ENCODE assay signal across 8 cellular contexts in the genomic region with DNA sequence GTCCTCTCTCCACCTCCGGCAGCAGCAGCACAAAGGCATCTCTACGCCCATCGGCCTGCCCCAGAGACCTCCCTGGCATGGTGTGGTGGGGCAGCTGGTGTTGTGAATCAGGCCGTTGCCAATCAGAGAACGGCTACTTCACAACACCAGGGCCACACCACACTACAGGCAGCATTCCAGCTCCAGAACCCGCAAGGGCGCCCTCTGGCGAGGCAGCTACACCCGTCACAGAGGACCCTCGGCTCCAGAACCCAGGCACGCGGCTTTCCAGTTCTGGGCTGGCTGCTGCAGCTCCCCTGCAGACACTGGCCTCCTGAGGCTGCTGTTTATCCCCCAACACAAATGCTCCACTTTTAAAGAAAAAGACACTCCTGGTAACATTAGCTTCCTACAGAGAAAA.
DNase-seq lines count a peak whose midpoint lies in the region; ATAC-seq and TF ChIP-seq lines count a peak whose summit lies in the region.

No MANE protein-coding gene starts in this region.

- no peaks in the 10 kb centered on the region for H3K4me1 ChIP-seq in IMR-90 (ENCODE audit: control insufficient read depth, insufficient read depth, low read length)

- H2BK20ac ChIP-seq in IMR-90 (ENCODE audit: low read depth, low read length) = no peak overlapping the region

- H4K20me1 ChIP-seq in IMR-90 (ENCODE audit: insufficient read depth, low read length) = no peaks in the 10 kb centered on the region

- H3K4me3 ChIP-seq in GM06990 (replicated peaks; ENCODE audit: low read depth, low read length) (no peak overlapping the region), IMR-90 (ENCODE audit: insufficient read depth, low read depth, low read length) (no peak overlapping the region), kidney epithelial cell (ENCODE audit: low read depth, low read length) (no peak overlapping the region)

- H2AK5ac ChIP-seq in IMR-90 (ENCODE audit: low read depth, low read length) = no peak overlapping the region

- no peak overlapping the region for H3K23ac ChIP-seq in IMR-90 (ENCODE audit: low read depth, low read length)

- no peaks in the 10 kb centered on the region for H3K27me3 ChIP-seq in GM06990 (replicated peaks; ENCODE audit: control insufficient read depth, insufficient read depth, low read length)
- H3K27me3 ChIP-seq in IMR-90 (ENCODE audit: control insufficient read depth, insufficient read depth, low read length) = peaks cover 9% of the 10 kb centered on the region
- H3K27me3 ChIP-seq in kidney epithelial cell (ENCODE audit: control insufficient read depth, insufficient read depth, low read length) = no peaks in the 10 kb centered on the region

- no peak overlapping the region for H3K27ac Mint-ChIP-seq in stimulated activated effector memory CD8-positive, alpha-beta T cell treated with anti-CD3 and anti-CD28 coated beads, Interleukin-12 subunit alpha, Interleukin-12 subunit beta, amount 100 ng/mL, for 72 hours
- no peak overlapping the region for H3K27ac Mint-ChIP-seq in activated T-helper 1 cell treated with anti-CD3 and anti-CD28 coated beads, Interleukin-12 subunit alpha, Interleukin-12 subunit beta, Interleukin-2, Interleukin-4 antibody, amounts not matched to agents 30 ng/mL and 10 ng/mL and 1 ng/mL, durations not matched to agents 14 hours and 24 hours and 36 hours

- TF ChIP-seq POLR2A in IMR-90 (IDR thresholded peaks at IDR 0.05; ENCODE audit: low read depth, low read length) = no peak

- peaks cover 24% of the 10 kb centered on the region for H3K27me3 Mint-ChIP-seq in activated T-helper 1 cell treated with anti-CD3 and anti-CD28 coated beads, Interleukin-12 subunit alpha, Interleukin-12 subunit beta, Interleukin-2, Interleukin-4 antibody, amounts not matched to agents 30 ng/mL and 10 ng/mL and 1 ng/mL, durations not matched to agents 14 hours and 24 hours and 36 hours (ENCODE audit: insufficient read depth)

- no peaks in the 10 kb centered on the region for H3K9me1 ChIP-seq in IMR-90 (ENCODE audit: insufficient read depth, low read length)

- H2BK15ac ChIP-seq in IMR-90 (ENCODE audit: low read depth, low read length) = no peak overlapping the region

- H4K5ac ChIP-seq in IMR-90 (ENCODE audit: low read depth, low read length) = no peak overlapping the region

- no peak overlapping the region for H3K4me2 ChIP-seq in IMR-90 (ENCODE audit: low read depth, low read length)

- DNase-seq in GM06990 (ENCODE audit: extremely low read depth, insufficient read length) (peak; percentile 19), IMR-90 (peak; percentile 3), kidney epithelial cell (ENCODE audit: low read depth) (no peak), foreskin melanocyte (no peak)
- peak; percentile 60 to 63 for DNase-seq in activated T-cell treated with anti-CD3 and anti-CD28 coated beads, Interleukin-2, amount 50 U/mL, for 48 hours
- DNase-seq in stimulated activated effector memory CD8-positive, alpha-beta T cell treated with anti-CD3 and anti-CD28 coated beads, Interleukin-12 subunit alpha, Interleukin-12 subunit beta, amount 100 ng/mL, for 72 hours (ENCODE audit: low spot score in 2 of 2) = peak in 1 of 2 donors; percentile 7
- no peak for DNase-seq in activated T-helper 1 cell treated with anti-CD3 and anti-CD28 coated beads, Interleukin-12 subunit alpha, Interleukin-12 subunit beta, Interleukin-2, Interleukin-4 antibody, amounts not matched to agents 30 ng/mL and 10 ng/mL and 1 ng/mL, durations not matched to agents 14 hours and 24 hours and 36 hours (ENCODE audit: low spot score)

- POLR2A ChIA-PET in IMR-90 (lab: Charles Lee; ENCODE audit: unreplicated experiment) = no interaction called here

- H2BK5ac ChIP-seq in IMR-90 (ENCODE audit: low read depth, low read length, poor library complexity, severe bottlenecking) = no peak overlapping the region

- no peak overlapping the region for H3K27ac ChIP-seq in IMR-90 (ENCODE audit: insufficient read depth, low read length)

- no peak overlapping the region for H3K56ac ChIP-seq in IMR-90 (ENCODE audit: extremely low read depth, insufficient read depth, low read length)

- H2AK9ac ChIP-seq in IMR-90 (replicated peaks; ENCODE audit: low read depth, low read length, poor library complexity) = no peak overlapping the region

- 15% methylated on average over 2 of the region's 12 CpGs; no CpG with 5 or more reads in 1 of the 2 experiments for WGBS in IMR-90 (ENCODE audit: extremely low coverage in 2 of 2, insufficient read length in 1 of 2), 2 experiments

- intact Hi-C loops in IMR-90 (cut with micrococcal nuclease) = loop anchor here (10.0 kb wide), 1 partner anchor 259 kb away; no protein-coding TSS in a partner anchor
- intact Hi-C loops in activated T-helper 1 cell treated with anti-CD3 and anti-CD28 coated beads, Interleukin-12 subunit alpha, Interleukin-12 subunit beta, Interleukin-2, Interleukin-4 antibody, amounts not matched to agents 30 ng/mL and 10 ng/mL and 1 ng/mL, durations not matched to agents 14 hours and 24 hours and 36 hours (cut with micrococcal nuclease) = no loop called here

- H3K14ac ChIP-seq in IMR-90 (replicated peaks; ENCODE audit: low read depth, low read length) = no peak overlapping the region

- H2BK120ac ChIP-seq in IMR-90 (ENCODE audit: low read depth, low read length) = no peak overlapping the region

- no peak overlapping the region for H3K9ac ChIP-seq in IMR-90 (ENCODE audit: low read depth, low read length)

- no TSS peak for BruUV-seq in IMR-90 (replicated peaks; lab: Mats Ljungman, UMichigan)

- in situ Hi-C loops in IMR-90 (cut with MboI; ENCODE audit: low sequenced_read_pairs) = no loop called here

- H3K36me3 ChIP-seq in GM06990 (ENCODE audit: control insufficient read depth, insufficient read depth, low read length) = no peaks in the 10 kb centered on the region; the same call in 1 of the 2 replicates
- no peaks in the 10 kb centered on the region for H3K36me3 ChIP-seq in IMR-90 (ENCODE audit: control insufficient read depth, insufficient read depth, low read length)
- no peaks in the 10 kb centered on the region for H3K36me3 ChIP-seq in kidney epithelial cell (ENCODE audit: control insufficient read depth, insufficient read depth, low read length)

- H3K36me3 Mint-ChIP-seq in stimulated activated effector memory CD8-positive, alpha-beta T cell treated with anti-CD3 and anti-CD28 coated beads, Interleukin-12 subunit alpha, Interleukin-12 subunit beta, amount 100 ng/mL, for 72 hours = no peaks in the 10 kb centered on the region
- no peaks in the 10 kb centered on the region for H3K36me3 Mint-ChIP-seq in activated T-helper 1 cell treated with anti-CD3 and anti-CD28 coated beads, Interleukin-12 subunit alpha, Interleukin-12 subunit beta, Interleukin-2, Interleukin-4 antibody, amounts not matched to agents 30 ng/mL and 10 ng/mL and 1 ng/mL, durations not matched to agents 14 hours and 24 hours and 36 hours (ENCODE audit: low read depth)

- ATAC-seq in IMR-90 (ENCODE audit: low read depth) = peak; percentile 49; the same call in 1 of the 2 replicates
- ATAC-seq in stimulated activated effector memory CD8-positive, alpha-beta T cell treated with anti-CD3 and anti-CD28 coated beads, Interleukin-12 subunit alpha, Interleukin-12 subunit beta, amount 100 ng/mL, for 72 hours = peak; percentile 61
- no peak for ATAC-seq in GM19395 (IDR thresholded peaks at IDR 0.05; ENCODE audit: unreplicated experiment)

- no peaks in the 10 kb centered on the region for H3K9me3 Mint-ChIP-seq in stimulated activated effector memory CD8-positive, alpha-beta T cell treated with anti-CD3 and anti-CD28 coated beads, Interleukin-12 subunit alpha, Interleukin-12 subunit beta, amount 100 ng/mL, for 72 hours
- H3K9me3 Mint-ChIP-seq in activated T-helper 1 cell treated with anti-CD3 and anti-CD28 coated beads, Interleukin-12 subunit alpha, Interleukin-12 subunit beta, Interleukin-2, Interleukin-4 antibody, amounts not matched to agents 30 ng/mL and 10 ng/mL and 1 ng/mL, durations not matched to agents 14 hours and 24 hours and 36 hours = no peaks in the 10 kb centered on the region

- H4K8ac ChIP-seq in IMR-90 (ENCODE audit: low read depth in 2 of 2, low read length in 2 of 2) = no peak overlapping the region

- CTCF ChIA-PET in IMR-90 (lab: Yijun Ruan, JAX) = interaction anchor here (0.7 to 1.0 kb wide), 2 partner anchors 19 to 145 kb away, joined by 3 read pairs; no protein-coding TSS in a partner anchor

- TF ChIP-seq RAD21 in IMR-90 (IDR thresholded peaks at IDR 0.05; ENCODE audit: low read length) = peak; percentile 47

- H4K91ac ChIP-seq in IMR-90 (ENCODE audit: insufficient read depth, low read depth, low read length) = no peak overlapping the region

- dilution Hi-C loops in IMR-90 (cut with HindIII; ENCODE audit: low sequenced_read_pairs, unreplicated experiment) = no loop called here

- H3K4me3 Mint-ChIP-seq in stimulated activated effector memory CD8-positive, alpha-beta T cell treated with anti-CD3 and anti-CD28 coated beads, Interleukin-12 subunit alpha, Interleukin-12 subunit beta, amount 100 ng/mL, for 72 hours = no peak overlapping the region
- no peak overlapping the region for H3K4me3 Mint-ChIP-seq in activated T-helper 1 cell treated with anti-CD3 and anti-CD28 coated beads, Interleukin-12 subunit alpha, Interleukin-12 subunit beta, Interleukin-2, Interleukin-4 antibody, amounts not matched to agents 30 ng/mL and 10 ng/mL and 1 ng/mL, durations not matched to agents 14 hours and 24 hours and 36 hours

- H3K4me1 Mint-ChIP-seq in stimulated activated effector memory CD8-positive, alpha-beta T cell treated with anti-CD3 and anti-CD28 coated beads, Interleukin-12 subunit alpha, Interleukin-12 subunit beta, amount 100 ng/mL, for 72 hours = no peaks in the 10 kb centered on the region
- H3K4me1 Mint-ChIP-seq in activated T-helper 1 cell treated with anti-CD3 and anti-CD28 coated beads, Interleukin-12 subunit alpha, Interleukin-12 subunit beta, Interleukin-2, Interleukin-4 antibody, amounts not matched to agents 30 ng/mL and 10 ng/mL and 1 ng/mL, durations not matched to agents 14 hours and 24 hours and 36 hours (ENCODE audit: low read depth) = no peaks in the 10 kb centered on the region

- TF ChIP-seq CTCF in GM06990 (IDR thresholded peaks at IDR 0.05; ENCODE audit: insufficient read depth, low read length, poor library complexity, severe bottlenecking) (peak; percentile 74), IMR-90 (conservative IDR thresholded peaks at IDR 0.05; ENCODE audit: low read depth, low read length) (peak; percentile 42), kidney epithelial cell (IDR thresholded peaks at IDR 0.05; ENCODE audit: insufficient read depth, low read length, poor library complexity, severe bottlenecking) (peak; percentile 40)

- H3K4ac ChIP-seq in IMR-90 (ENCODE audit: low read depth, low read length) = no peak overlapping the region

- H3K18ac ChIP-seq in IMR-90 (ENCODE audit: low read depth, low read length) = no peak overlapping the region

- H2AFZ ChIP-seq in IMR-90 (replicated peaks; ENCODE audit: low read length, poor library complexity) = peak overlapping the region; percentile 26

- no peaks in the 10 kb centered on the region for H3K79me1 ChIP-seq in IMR-90 (ENCODE audit: low read depth in 1 of 2, low read length in 2 of 2)

- no peaks in the 10 kb centered on the region for H3K9me3 ChIP-seq in IMR-90 (ENCODE audit: control insufficient read depth, insufficient read depth, low read length)

TF ChIP-seq in IMR-90, 13 proteins besides CTCF, POLR2A, EP300 and RAD21 (continues in another document):
- no peak for TF ChIP-seq CHD1 (IDR thresholded peaks at IDR 0.05; ENCODE audit: low read depth, low read length)
- TF ChIP-seq MAZ (IDR thresholded peaks at IDR 0.05; ENCODE audit: borderline replicate concordance, low read depth, low read length) = no peak

Comparison
In these comparisons a context has a peak if more than half of its experiments do, and no peak if none do; other contexts are left out.
1. DNase-seq: peak in GM06990 (single experiment), IMR-90 (single experiment) and activated T-cell treated with anti-CD3 and anti-CD28 coated beads, Interleukin-2, amount 50 U/mL, for 48 hours (2 of 2); none in kidney epithelial cell (single experiment), activated T-helper 1 cell treated with anti-CD3 and anti-CD28 coated beads, Interleukin-12 subunit alpha, Interleukin-12 subunit beta, Interleukin-2, Interleukin-4 antibody, amounts not matched to agents 30 ng/mL and 10 ng/mL and 1 ng/mL, durations not matched to agents 14 hours and 24 hours and 36 hours (single experiment) and foreskin melanocyte (single experiment).
2. Peak in every context shown above with its lines, with median percentiles within 50 percentile points of each other: CTCF ChIP-seq.